37 cellular contexts compared by ENCODE assay signal in the genomic region with DNA sequence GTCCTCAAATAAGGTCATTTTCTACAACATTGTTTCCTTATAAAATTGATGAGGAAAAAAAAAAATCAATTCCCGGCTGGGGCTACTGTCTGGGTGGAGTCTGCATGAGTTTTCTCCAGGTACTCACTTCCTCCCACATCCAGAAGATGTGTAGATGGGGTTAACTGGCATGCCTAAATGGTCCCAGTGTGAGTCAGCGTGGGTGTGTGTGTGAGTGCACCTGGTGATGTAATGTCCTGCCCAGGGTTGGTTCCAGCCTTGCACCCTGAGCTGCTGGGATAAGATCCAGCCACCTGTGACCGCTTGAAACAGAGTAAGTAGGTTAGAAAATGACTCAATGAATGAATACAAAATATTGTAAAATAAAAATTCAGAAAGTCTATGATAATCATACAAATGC. TPM values are rescaled to one million over a fixed set of nuclear protein-coding genes. Genes with fewer than 3 reads are reported as not detected.
A peak's percentile ranks its signal among the peaks of the same experiment; 100 is the strongest.
DNase-seq lines count a peak whose midpoint lies in the region; ATAC-seq, FAIRE-seq and TF ChIP-seq lines count a peak whose summit lies in the region.
"Had no signal": no experiment of that assay in that cellular context is flagged by ENCODE, and none has a peak within 500 bp of the region (broad histone marks: within the 10 kb centered on the region; RNA-seq: fewer than 3 reads in every experiment).

No MANE protein-coding gene starts in this region.

- CTCF ChIA-PET in MCF 10A (lab: Yijun Ruan, JAX), result no interaction called here

- H3K36me3 ChIP-seq in breast epithelium, result no peaks in the 10 kb centered on the region
- H3K36me3 ChIP-seq: esophagus squamous epithelium, heart right ventricle, neural progenitor cell, pancreas, SJCRH30, suprapubic skin had no signal

- TF ChIP-seq POLR2A in breast epithelium (IDR thresholded peaks at IDR 0.05), result no peak

- H3K27ac ChIP-seq in breast epithelium, result no peak overlapping the region
- H3K27ac ChIP-seq: 22Rv1, esophagus squamous epithelium, heart right ventricle, neural progenitor cell, pancreas, SJCRH30, skin epidermis, suprapubic skin had no signal

- H3K9me3 ChIP-seq in breast epithelium, result no peaks in the 10 kb centered on the region
- H3K9me3 ChIP-seq: esophagus squamous epithelium, heart right ventricle, pancreas, SJCRH30, suprapubic skin had no signal

- H3K36me3 Mint-ChIP-seq in MCF 10A (ENCODE audit: insufficient read depth, unreplicated experiment), result no peaks in the 10 kb centered on the region
- H3K36me3 Mint-ChIP-seq: activated CD8-positive, alpha-beta memory T cell treated with anti-CD3 and anti-CD28 coated beads, Interleukin-2, amount 10 ng/mL, durations not matched to agents 7 days and 5 days; memory B cell; neural progenitor cell; WTC11 had no signal

- H3K27ac Mint-ChIP-seq in MCF 10A (ENCODE audit: low read depth, unreplicated experiment), result no peak overlapping the region
- H3K27ac Mint-ChIP-seq: activated CD8-positive, alpha-beta memory T cell treated with anti-CD3 and anti-CD28 coated beads, Interleukin-2, amount 10 ng/mL, durations not matched to agents 7 days and 5 days; activated naive CD8-positive, alpha-beta T cell treated with anti-CD3 and anti-CD28 coated beads, Interleukin-2, amount 50 U/mL, for 24 hours; effector memory CD8-positive, alpha-beta T cell; memory B cell; neural progenitor cell; WTC11 had no signal

- no peak overlapping the region for H3K4me3 Mint-ChIP-seq in MCF 10A (ENCODE audit: unreplicated experiment)
- H3K4me3 Mint-ChIP-seq: activated CD8-positive, alpha-beta memory T cell treated with anti-CD3 and anti-CD28 coated beads, Interleukin-2, amount 10 ng/mL, durations not matched to agents 7 days and 5 days; activated naive CD8-positive, alpha-beta T cell treated with anti-CD3 and anti-CD28 coated beads, Interleukin-2, amount 50 U/mL, for 24 hours; effector memory CD8-positive, alpha-beta T cell; memory B cell; neural progenitor cell; WTC11 had no signal

- no peaks in the 10 kb centered on the region for H3K4me1 ChIP-seq in breast epithelium
- H3K4me1 ChIP-seq: esophagus squamous epithelium, heart right ventricle, neural progenitor cell, pancreas, SJCRH30, suprapubic skin had no signal

- no TSS peak for BruUV-seq in MCF 10A (replicated peaks; lab: Mats Ljungman, UMichigan)

- POLR2A ChIA-PET in MCF 10A (lab: Yijun Ruan, JAX), result interaction anchor here (1.0 kb wide), 1 partner anchor 9 kb away, joined by 3 read pairs; no protein-coding TSS in a partner anchor

- H3K9me3 Mint-ChIP-seq in MCF 10A (ENCODE audit: unreplicated experiment), result no peaks in the 10 kb centered on the region
- H3K9me3 Mint-ChIP-seq: activated naive CD8-positive, alpha-beta T cell treated with anti-CD3 and anti-CD28 coated beads, Interleukin-2, amount 50 U/mL, for 24 hours; effector memory CD8-positive, alpha-beta T cell; memory B cell; neural progenitor cell; WTC11 had no signal

- ATAC-seq in HG02678 (IDR thresholded peaks at IDR 0.05; ENCODE audit: unreplicated experiment), result no peak
- ATAC-seq in GM21619 (IDR thresholded peaks at IDR 0.05; ENCODE audit: unreplicated experiment), result no peak
- ATAC-seq: activated CD8-positive, alpha-beta memory T cell treated with anti-CD3 and anti-CD28 coated beads, Interleukin-2, amount 10 ng/mL, durations not matched to agents 7 days and 5 days; activated naive CD8-positive, alpha-beta T cell treated with anti-CD3 and anti-CD28 coated beads, Interleukin-2, amount 50 U/mL, for 24 hours; effector memory CD8-positive, alpha-beta T cell; heart right ventricle; WTC11 had no signal

- intact Hi-C loops in MCF 10A (cut with micrococcal nuclease) (no loop called here), breast epithelium (cut with DNase I; ENCODE audit: low total_unique reads) (no loop called here)

- no peak for FAIRE-seq in urothelium cell line (lab: Jason Lieb, UNC)
- FAIRE-seq: pancreas had no signal

- H3K27me3 Mint-ChIP-seq in MCF 10A (ENCODE audit: insufficient read depth, unreplicated experiment), result peaks cover 59% of the 10 kb centered on the region
- H3K27me3 Mint-ChIP-seq: activated CD8-positive, alpha-beta memory T cell treated with anti-CD3 and anti-CD28 coated beads, Interleukin-2, amount 10 ng/mL, durations not matched to agents 7 days and 5 days; activated naive CD8-positive, alpha-beta T cell treated with anti-CD3 and anti-CD28 coated beads, Interleukin-2, amount 50 U/mL, for 24 hours; effector memory CD8-positive, alpha-beta T cell; memory B cell had no signal

- H3K4me3 ChIP-seq in breast epithelium (no peak overlapping the region), epithelial cell of esophagus (ENCODE audit: low read length) (no peak overlapping the region)
- H3K4me3 ChIP-seq: esophagus squamous epithelium, heart right ventricle, neural progenitor cell, pancreas, SJCRH30, skin epidermis, suprapubic skin had no signal

- DNase-seq in MCF 10A (ENCODE audit: unreplicated experiment), result peak; percentile 63
- DNase-seq in breast epithelium (ENCODE audit: low spot score in 2 of 2), result no peak
- DNase-seq in epithelial cell of esophagus (ENCODE audit: low read depth), result peak; percentile 86
- peak; percentile 9 for DNase-seq in kidney glomerular epithelial cell (lab: John Stamatoyannopoulos, UW)
- peak; percentile 3 for DNase-seq in urothelium cell line (ENCODE audit: low spot score)
- no peak for DNase-seq in NOMO-1 (lab: John Stamatoyannopoulos, UW; ENCODE audit: unreplicated experiment in 2 of 2)
- DNase-seq: activated CD8-positive, alpha-beta memory T cell treated with anti-CD3 and anti-CD28 coated beads, Interleukin-2, amount 10 ng/mL, durations not matched to agents 7 days and 5 days; activated naive CD4-positive, alpha-beta T cell; activated naive CD8-positive, alpha-beta T cell treated with anti-CD3 and anti-CD28 coated beads, Interleukin-2, amount 50 U/mL, for 24 hours; activated T-cell treated with anti-CD3 and anti-CD28 coated beads, Interleukin-2, amount 50 U/mL, for 48 hours; C1 segment of cervical spinal cord; caudate nucleus; cortex of kidney; DMS79 treated with DMSO at 0.1 percent for 48 hours; effector memory CD8-positive, alpha-beta T cell; esophagus squamous epithelium; foreskin melanocyte; GF-D8; heart right ventricle; NCI-H146; NCI-H345; SJCRH30; stimulated activated naive CD4-positive, alpha-beta T cell; SW 1271; T1000 had no signal

- no peak for TF ChIP-seq CTCF in MCF 10A (IDR thresholded peaks at IDR 0.05; ENCODE audit: unreplicated experiment)
- no peak for TF ChIP-seq CTCF in breast epithelium (IDR thresholded peaks at IDR 0.05)
- no peak for TF ChIP-seq CTCF in epithelial cell of esophagus (IDR thresholded peaks at IDR 0.05; ENCODE audit: insufficient read depth, low read depth, low read length, missing control alignments)

- no peaks in the 10 kb centered on the region for H3K4me1 Mint-ChIP-seq in MCF 10A (ENCODE audit: insufficient read depth, unreplicated experiment)
- H3K4me1 Mint-ChIP-seq: activated CD8-positive, alpha-beta memory T cell treated with anti-CD3 and anti-CD28 coated beads, Interleukin-2, amount 10 ng/mL, durations not matched to agents 7 days and 5 days; memory B cell; neural progenitor cell; WTC11 had no signal

- H3K27me3 ChIP-seq in breast epithelium, result peaks cover 0 to 32% of the 10 kb centered on the region in 2 donors
- H3K27me3 ChIP-seq: esophagus squamous epithelium, neural progenitor cell, SJCRH30, suprapubic skin had no signal

RNA-seq across cellular contexts. Expression of a gene that starts 11.1 kb away (rescaled TPM):
- total RNA-seq in MCF 10A (2022) (not detected in 2 replicates), breast epithelium (not detected)
- total RNA-seq: activated CD8-positive, alpha-beta memory T cell treated with anti-CD3 and anti-CD28 coated beads, Interleukin-2, amount 10 ng/mL, durations not matched to agents 7 days and 5 days; astrocyte; esophagus squamous epithelium; H4; heart right ventricle; pancreas; SJCRH30; suprapubic skin; urinary bladder had no signal

Comparison
In these comparisons a context has a peak if more than half of its experiments do, and no peak if none do; other contexts are left out.
1. DNase-seq: peak in MCF 10A (single experiment), epithelial cell of esophagus (single experiment), kidney glomerular epithelial cell (single experiment) and urothelium cell line (single experiment); none in breast epithelium (0 of 2) and NOMO-1 (0 of 2).